10 cellular contexts compared by ENCODE assay signal in genomic region chr20:11216451-11217314, GRCh38.
DNase-seq lines count a peak whose midpoint lies in the region; ATAC-seq, FAIRE-seq and TF ChIP-seq lines count a peak whose summit lies in the region.
"Had no signal": no experiment of that assay in that cellular context is flagged by ENCODE, and none has a peak within 500 bp of the region (broad histone marks: within the 10 kb centered on the region; RNA-seq: fewer than 3 reads in every experiment).

No MANE protein-coding gene starts in this region.

- FAIRE-seq in astrocyte (lab: Jason Lieb, UNC) (peak; percentile 62), keratinocyte (lab: Jason Lieb, UNC) (peak; percentile 13)

- DNase-seq in astrocyte (ENCODE audit: low read depth) (peak; percentile 73), keratinocyte (ENCODE audit: low read depth, low spot score) (no peak), smooth muscle cell (lab: John Stamatoyannopoulos, UW; ENCODE audit: unreplicated experiment) (no peak), SKM-1 (lab: John Stamatoyannopoulos, UW; ENCODE audit: unreplicated experiment) (no peak)
- no peak for DNase-seq in activated naive CD8-positive, alpha-beta T cell treated with anti-CD3 and anti-CD28 coated beads for 36 hours
- DNase-seq: activated naive CD8-positive, alpha-beta T cell treated with anti-CD3 and anti-CD28 coated beads, Interleukin-2, amount 50 U/mL, for 24 hours; NCI-H187 treated with DMSO at 0.1 percent for 48 hours; thyroid gland had no signal

- H3K9me3 ChIP-seq in HEK293 (ENCODE audit: control insufficient read depth, insufficient read depth, low read depth, low read length) (no peaks in the 10 kb centered on the region), astrocyte (ENCODE audit: insufficient read depth, low read depth, low read length) (no peaks in the 10 kb centered on the region), keratinocyte (ENCODE audit: control insufficient read depth, low read depth, low read length) (no peaks in the 10 kb centered on the region), smooth muscle cell (replicated peaks; ENCODE audit: low read depth) (no peaks in the 10 kb centered on the region)
- H3K9me3 ChIP-seq: thyroid gland had no signal

- peak overlapping the region; percentile 45 for H3K9ac ChIP-seq in astrocyte (ENCODE audit: low read length)
- H3K9ac ChIP-seq in keratinocyte (ENCODE audit: control insufficient read depth, extremely low read depth, insufficient read depth, low read length), result no peak overlapping the region
- peak overlapping the region; percentile 30 for H3K9ac ChIP-seq in smooth muscle cell (ENCODE audit: low read depth)

- dilution Hi-C loops in keratinocyte (cut with MboI; ENCODE audit: extremely low pct_ligation_motif_present, low sequenced_read_pairs), result no loop called here

- peak overlapping the region; percentile 37 for H3K4me2 ChIP-seq in astrocyte (ENCODE audit: low read length)
- H3K4me2 ChIP-seq in keratinocyte (ENCODE audit: control insufficient read depth, extremely low read depth, insufficient read depth, low read depth, low read length), result no peak overlapping the region
- H3K4me2 ChIP-seq in smooth muscle cell, result peak overlapping the region; percentile 50

- H3K4me1 ChIP-seq in HEK293 (ENCODE audit: control insufficient read depth, insufficient read depth, low read length) (peaks cover 7% of the 10 kb centered on the region), astrocyte (ENCODE audit: insufficient read depth, low read length) (peaks cover 16% of the 10 kb centered on the region), keratinocyte (ENCODE audit: control insufficient read depth, extremely low read depth, insufficient read depth, low read length) (peaks cover 4% of the 10 kb centered on the region), smooth muscle cell (ENCODE audit: low read depth) (peaks cover 11% of the 10 kb centered on the region)
- H3K4me1 ChIP-seq: thyroid gland had no signal

- H4K20me1 ChIP-seq in astrocyte (ENCODE audit: insufficient read depth, low read length) (no peaks in the 10 kb centered on the region), keratinocyte (ENCODE audit: control insufficient read depth, extremely low read depth, insufficient read depth, low read length) (no peaks in the 10 kb centered on the region), smooth muscle cell (ENCODE audit: low read depth) (no peaks in the 10 kb centered on the region)

- H3K79me2 ChIP-seq in astrocyte (ENCODE audit: insufficient read depth, low read length) (no peaks in the 10 kb centered on the region), keratinocyte (ENCODE audit: control insufficient read depth, insufficient read depth, low read length) (no peaks in the 10 kb centered on the region), smooth muscle cell (ENCODE audit: low read depth) (no peaks in the 10 kb centered on the region)

- H2AFZ ChIP-seq in astrocyte (ENCODE audit: low read depth, low read length), result no peak overlapping the region
- no peak overlapping the region for H2AFZ ChIP-seq in keratinocyte (ENCODE audit: control insufficient read depth, low read length)
- peak overlapping the region; percentile 52 for H2AFZ ChIP-seq in smooth muscle cell (ENCODE audit: low read depth)

- peaks cover 35% of the 10 kb centered on the region for H3K4me1 Mint-ChIP-seq in astrocyte (ENCODE audit: low read depth, unreplicated experiment)
- H3K4me1 Mint-ChIP-seq in activated naive CD8-positive, alpha-beta T cell treated with anti-CD3 and anti-CD28 coated beads for 36 hours, result no peaks in the 10 kb centered on the region
- H3K4me1 Mint-ChIP-seq: activated naive CD8-positive, alpha-beta T cell treated with anti-CD3 and anti-CD28 coated beads, Interleukin-2, amount 50 U/mL, for 24 hours had no signal

- H3K36me3 Mint-ChIP-seq in astrocyte (ENCODE audit: low read depth, unreplicated experiment), result no peaks in the 10 kb centered on the region
- H3K36me3 Mint-ChIP-seq in activated naive CD8-positive, alpha-beta T cell treated with anti-CD3 and anti-CD28 coated beads for 36 hours, result no peaks in the 10 kb centered on the region

- CTCF ChIA-PET in HEK293 (lab: Yijun Ruan, JAX), result interaction anchor here (0.6 to 3.5 kb wide), 3 partner anchors 11 to 158 kb away, joined by 5 to 28 read pairs (median 14); no protein-coding TSS in a partner anchor

- H3K27ac Mint-ChIP-seq in astrocyte (ENCODE audit: unreplicated experiment), result peak overlapping the region; percentile 68
- no peak overlapping the region for H3K27ac Mint-ChIP-seq in activated naive CD8-positive, alpha-beta T cell treated with anti-CD3 and anti-CD28 coated beads for 36 hours
- H3K27ac Mint-ChIP-seq: activated naive CD8-positive, alpha-beta T cell treated with anti-CD3 and anti-CD28 coated beads, Interleukin-2, amount 50 U/mL, for 24 hours had no signal

- POLR2A ChIA-PET in HEK293 (lab: Yijun Ruan, JAX), result no interaction called here

- H3K4me3 Mint-ChIP-seq in astrocyte (ENCODE audit: unreplicated experiment), result no peak overlapping the region
- H3K4me3 Mint-ChIP-seq in activated naive CD8-positive, alpha-beta T cell treated with anti-CD3 and anti-CD28 coated beads for 36 hours, result no peak overlapping the region
- H3K4me3 Mint-ChIP-seq: activated naive CD8-positive, alpha-beta T cell treated with anti-CD3 and anti-CD28 coated beads, Interleukin-2, amount 50 U/mL, for 24 hours had no signal

- no peaks in the 10 kb centered on the region for H3K27me3 Mint-ChIP-seq in astrocyte (ENCODE audit: low read depth, unreplicated experiment)
- peaks cover 6% of the 10 kb centered on the region for H3K27me3 Mint-ChIP-seq in activated naive CD8-positive, alpha-beta T cell treated with anti-CD3 and anti-CD28 coated beads for 36 hours
- H3K27me3 Mint-ChIP-seq: activated naive CD8-positive, alpha-beta T cell treated with anti-CD3 and anti-CD28 coated beads, Interleukin-2, amount 50 U/mL, for 24 hours had no signal

- no peaks in the 10 kb centered on the region for H3K9me1 ChIP-seq in keratinocyte (ENCODE audit: control insufficient read depth, extremely low read depth, insufficient read depth, low read length)

- no peak for TF ChIP-seq CTCF in HEK293 (tag by site-specific recombination; IDR thresholded peaks at IDR 0.05)
- no peak for TF ChIP-seq CTCF in astrocyte (IDR thresholded peaks at IDR 0.05; ENCODE audit: insufficient read depth, low read depth, low read length)
- no peak for TF ChIP-seq CTCF in keratinocyte (optimal IDR thresholded peaks at IDR 0.05 in 1 of 3, IDR thresholded peaks at IDR 0.05 in 1 of 3, conservative IDR thresholded peaks at IDR 0.05 in 1 of 3; ENCODE audit: extremely low read depth in 1 of 3, insufficient read depth in 2 of 3, low read length in 3 of 3)
- no peak for TF ChIP-seq CTCF in smooth muscle cell (IDR thresholded peaks at IDR 0.05; ENCODE audit: borderline replicate concordance, insufficient read depth, poor library complexity, severe bottlenecking)

- 45% methylated on average over 7 of the region's 7 CpGs for WGBS in smooth muscle cell (ENCODE audit: low lambda C conversion rate)

- ATAC-seq in GM18858 (IDR thresholded peaks at IDR 0.05; ENCODE audit: unreplicated experiment), result no peak
- ATAC-seq: activated naive CD8-positive, alpha-beta T cell treated with anti-CD3 and anti-CD28 coated beads, Interleukin-2, amount 50 U/mL, for 24 hours had no signal

- peaks cover 7% of the 10 kb centered on the region for H3F3A ChIP-seq in smooth muscle cell (ENCODE audit: low read depth)

- H3K9me3 Mint-ChIP-seq in astrocyte (ENCODE audit: unreplicated experiment), result no peaks in the 10 kb centered on the region
- no peaks in the 10 kb centered on the region for H3K9me3 Mint-ChIP-seq in activated naive CD8-positive, alpha-beta T cell treated with anti-CD3 and anti-CD28 coated beads for 36 hours
- H3K9me3 Mint-ChIP-seq: activated naive CD8-positive, alpha-beta T cell treated with anti-CD3 and anti-CD28 coated beads, Interleukin-2, amount 50 U/mL, for 24 hours had no signal

- H3K4me3 ChIP-seq in HEK293 (ENCODE audit: low read depth, low read length) (no peak overlapping the region), astrocyte (ENCODE audit: insufficient read depth, low read depth, low read length) (no peak overlapping the region), keratinocyte (ENCODE audit: control insufficient read depth in 2 of 3, extremely low read depth in 1 of 3, insufficient read depth in 2 of 3, low read depth in 1 of 3, low read length in 3 of 3) (no peak overlapping the region), smooth muscle cell (no peak overlapping the region)
- H3K4me3 ChIP-seq: thyroid gland had no signal

- H3K27me3 ChIP-seq in astrocyte (ENCODE audit: insufficient read depth, low read length) (no peaks in the 10 kb centered on the region), keratinocyte (ENCODE audit: control insufficient read depth, extremely low read depth, insufficient read depth, low read length) (no peaks in the 10 kb centered on the region), smooth muscle cell (ENCODE audit: low read depth) (no peaks in the 10 kb centered on the region)
- H3K27me3 ChIP-seq: thyroid gland had no signal

- H3K27ac ChIP-seq in HEK293 (ENCODE audit: extremely low read depth, low read depth, low read length) (no peak overlapping the region), astrocyte (ENCODE audit: low read depth, low read length) (peak overlapping the region; percentile 77), keratinocyte (ENCODE audit: control insufficient read depth, insufficient read depth, low read length) (no peak overlapping the region), smooth muscle cell (ENCODE audit: low read depth) (peak overlapping the region; percentile 68)
- H3K27ac ChIP-seq: thyroid gland had no signal

- H3K36me3 ChIP-seq in HEK293 (ENCODE audit: control insufficient read depth in 2 of 2, insufficient read depth in 1 of 2, low read length in 2 of 2) (no peaks in the 10 kb centered on the region), astrocyte (ENCODE audit: insufficient read depth, low read length) (no peaks in the 10 kb centered on the region), keratinocyte (ENCODE audit: control insufficient read depth in 2 of 2, extremely low read depth in 1 of 2, insufficient read depth in 2 of 2, low read length in 2 of 2) (no peaks in the 10 kb centered on the region), smooth muscle cell (ENCODE audit: low read depth) (no peaks in the 10 kb centered on the region)
- H3K36me3 ChIP-seq: thyroid gland had no signal

TF ChIP-seq in HEK293, 187 proteins besides CTCF, POLR2A, EP300 and RAD21:
- TF ChIP-seq ZNF214 (tag by site-specific recombination; IDR thresholded peaks at IDR 0.05; ENCODE audit: borderline replicate concordance) (no peak), MEIS1 (CRISPR knock-in tag; IDR thresholded peaks at IDR 0.05; ENCODE audit: borderline replicate concordance) (0 out of 2 replicates have a peak, but pooled peaks have one; percentile 4), REPIN1 (tag by site-specific recombination; IDR thresholded peaks at IDR 0.05; ENCODE audit: low read depth) (no peak)

Comparison
In these comparisons a context has a peak if more than half of its experiments do, and no peak if none do; other contexts are left out.
1. H3K27ac ChIP-seq: peak in astrocyte (single experiment) and smooth muscle cell (single experiment); none in HEK293 (single experiment) and keratinocyte (single experiment).